ENCODE assay signal across 26 cellular contexts in genomic region chr12:109252799-109253198, GRCh38. TPM values are rescaled to one million over a fixed set of nuclear protein-coding genes. Genes with fewer than 3 reads are reported as not detected.
DNase-seq lines count a peak whose midpoint lies in the region; ATAC-seq, FAIRE-seq and TF ChIP-seq lines count a peak whose summit lies in the region.
"Had no signal": no experiment of that assay in that cellular context is flagged by ENCODE, and none has a peak within 500 bp of the region (broad histone marks: within the 10 kb centered on the region; RNA-seq: fewer than 3 reads in every experiment).

No MANE protein-coding gene starts in this region.

- no TSS peak for BruUV-seq in HepG2 (replicated peaks; lab: Mats Ljungman, UMichigan)

- H3K27ac ChIP-seq in HepG2 (ENCODE audit: extremely low read length, insufficient read depth, low read length) = no peak overlapping the region
- H3K27ac ChIP-seq in right lobe of liver = no peak overlapping the region
- no peak overlapping the region for H3K27ac ChIP-seq in WERI-Rb-1
- no peak overlapping the region for H3K27ac ChIP-seq in endodermal cell (ENCODE audit: low read depth, low read length)
- no peak overlapping the region for H3K27ac ChIP-seq in mesenchymal stem cell (ENCODE audit: low read length, poor library complexity, severe bottlenecking)
- H3K27ac ChIP-seq: 22Rv1, A549 had no signal

- H3K27me3 ChIP-seq in HepG2 (ENCODE audit: control insufficient read depth in 1 of 2, insufficient read depth in 2 of 2, low read length in 2 of 2) = no peaks in the 10 kb centered on the region
- H3K27me3 ChIP-seq in right lobe of liver = no peaks in the 10 kb centered on the region
- H3K27me3 ChIP-seq in WERI-Rb-1 (ENCODE audit: insufficient read depth, low read depth, severe bottlenecking) = no peaks in the 10 kb centered on the region
- H3K27me3 ChIP-seq in endodermal cell (ENCODE audit: control insufficient read depth, insufficient read depth, low read length, poor library complexity, severe bottlenecking) = no peaks in the 10 kb centered on the region
- H3K27me3 ChIP-seq in mesenchymal stem cell (ENCODE audit: control insufficient read depth in 1 of 2, insufficient read depth in 1 of 2, low read length in 2 of 2) = no peaks in the 10 kb centered on the region

- TF ChIP-seq EP300 in HepG2 (IDR thresholded peaks at IDR 0.05; ENCODE audit: low read depth in 2 of 2, low read length in 2 of 2) = no peak
- TF ChIP-seq EP300 in HepG2 (CRISPR knock-in tag; IDR thresholded peaks at IDR 0.05; ENCODE audit: borderline replicate concordance) = no peak

- 0 out of 5 replicates have a peak, but pooled peaks cover 0 to 1% of the 10 kb centered on the region in 2 experiments for H3K36me3 ChIP-seq in HepG2 (replicated peaks in 1 of 2; ENCODE audit: control insufficient read depth in 1 of 2, insufficient read depth in 2 of 2, low read length in 2 of 2)
- H3K36me3 ChIP-seq in right lobe of liver = peaks cover 0 to 86% (median 45%) of the 10 kb centered on the region in 4 donors
- H3K36me3 ChIP-seq in WERI-Rb-1 = no peaks in the 10 kb centered on the region
- H3K36me3 ChIP-seq in endodermal cell (ENCODE audit: control insufficient read depth, insufficient read depth, low read length) = no peaks in the 10 kb centered on the region
- peaks cover 0 to 21% of the 10 kb centered on the region in 2 experiments for H3K36me3 ChIP-seq in mesenchymal stem cell (ENCODE audit: control insufficient read depth in 1 of 2, insufficient read depth in 2 of 2, low read depth in 1 of 2, low read length in 2 of 2)

- peaks cover 12% of the 10 kb centered on the region for H3K9me3 Mint-ChIP-seq in endodermal cell

- H3K14ac ChIP-seq in mesenchymal stem cell (ENCODE audit: low read length in 2 of 2) = no peak overlapping the region

- no peak for FAIRE-seq in HepG2 (lab: Jason Lieb, UNC)
- FAIRE-seq: A549, GM12891, GM18507 had no signal

- ATAC-seq in HepG2 (no peak), right lobe of liver (no peak), HG03139 (IDR thresholded peaks at IDR 0.05; ENCODE audit: unreplicated experiment) (no peak)
- ATAC-seq: A549, GM23338, HCT116 had no signal

- H3K79me2 ChIP-seq in HepG2 (ENCODE audit: insufficient read depth, low read length) = no peaks in the 10 kb centered on the region

- H4K20me1 ChIP-seq in HepG2 (ENCODE audit: insufficient read depth, low read length) = no peaks in the 10 kb centered on the region

- H3K27me3 Mint-ChIP-seq in endodermal cell (ENCODE audit: insufficient read depth) = no peaks in the 10 kb centered on the region
- H3K27me3 Mint-ChIP-seq: CD4-positive, alpha-beta memory T cell had no signal

- DNase-seq in HepG2 (ENCODE audit: low spot score) = no peak
- DNase-seq in right lobe of liver = no peak
- peak; percentile 14 for DNase-seq in WERI-Rb-1
- DNase-seq in endodermal cell = no peak
- no peak for DNase-seq in occipital lobe (lab: John Stamatoyannopoulos, UW)
- no peak for DNase-seq in 8988T
- no peak for DNase-seq in mesenchymal stem cell
- DNase-seq: ACHN; C1 segment of cervical spinal cord; Calu3; CD4-positive, alpha-beta memory T cell; COR-L47; DMS53; DMS79 treated with DMSO at 0.1 percent for 48 hours; GF-D8; H9; HFFc6 had no signal

- no peak overlapping the region for H2BK120ac ChIP-seq in mesenchymal stem cell (ENCODE audit: low read depth, low read length)

- intact Hi-C loops in HepG2 (cut with micrococcal nuclease; ENCODE audit: unreplicated experiment) = no loop called here
- intact Hi-C loops in right lobe of liver (cut with DNase I) = no loop called here

- no peak for TF ChIP-seq RAD21 in HepG2 (CRISPR knock-in tag; IDR thresholded peaks at IDR 0.05)

- POLR2A ChIA-PET in HepG2 (lab: Yijun Ruan, JAX) = no interaction called here

- no peak overlapping the region for H4K8ac ChIP-seq in mesenchymal stem cell (ENCODE audit: low read length)

- no peaks in the 10 kb centered on the region for H3K4me1 Mint-ChIP-seq in endodermal cell
- H3K4me1 Mint-ChIP-seq: CD4-positive, alpha-beta memory T cell; GM23338; H9 had no signal

- no peak overlapping the region for H3K4me3 Mint-ChIP-seq in endodermal cell
- H3K4me3 Mint-ChIP-seq: CD4-positive, alpha-beta memory T cell; GM23338; H9; HFFc6 had no signal

- CTCF ChIA-PET in HepG2 (lab: Yijun Ruan, JAX; ENCODE audit: low intra/inter-chr PET ratio, low total read pairs) = no interaction called here

- H3K79me1 ChIP-seq in mesenchymal stem cell (replicated peaks; ENCODE audit: low read length, poor library complexity, severe bottlenecking) = no peaks in the 10 kb centered on the region

- H3K4me3 ChIP-seq in HepG2 (replicated peaks in 1 of 3; ENCODE audit: insufficient read depth in 1 of 3, low read depth in 2 of 3, low read length in 3 of 3) (no peak overlapping the region), right lobe of liver (no peak overlapping the region), WERI-Rb-1 (ENCODE audit: low read depth, low read length) (no peak overlapping the region), endodermal cell (ENCODE audit: low read length) (no peak overlapping the region), mesenchymal stem cell (ENCODE audit: insufficient read depth in 1 of 2, low read depth in 1 of 2, low read length in 2 of 2) (no peak overlapping the region)
- H3K4me3 ChIP-seq: A549, GM23338 had no signal

- no peak overlapping the region for H2BK12ac ChIP-seq in mesenchymal stem cell (ENCODE audit: low read length in 2 of 2)

- no peak overlapping the region for H2AFZ ChIP-seq in HepG2 (ENCODE audit: low read length)
- no peak overlapping the region for H2AFZ ChIP-seq in mesenchymal stem cell (ENCODE audit: low read depth, low read length)
- H2AFZ ChIP-seq: GM23338 had no signal

- WGBS in HepG2 (ENCODE audit: low lambda C conversion rate) = 95% methylated on average over 4 of the region's 4 CpGs
- 100% methylated on average over 2 of the region's 4 CpGs for WGBS in right lobe of liver (ENCODE audit: insufficient coverage, low coverage, low lambda C conversion rate, missing lambda C conversion rate)
- WGBS in endodermal cell (ENCODE audit: insufficient coverage in 1 of 2, insufficient read length in 1 of 2), 2 experiments = 69 to 93% methylated on average over 3 to 4 of the region's 4 CpGs
- 71% methylated on average over 4 of the region's 4 CpGs for WGBS in mesenchymal stem cell

- H3K9me3 ChIP-seq in HepG2 (ENCODE audit: low read length) (peaks cover 6% of the 10 kb centered on the region), right lobe of liver (no peaks in the 10 kb centered on the region), WERI-Rb-1 (ENCODE audit: severe bottlenecking) (peaks cover 8% of the 10 kb centered on the region), endodermal cell (ENCODE audit: control insufficient read depth, low read length) (peaks cover 7% of the 10 kb centered on the region), mesenchymal stem cell (ENCODE audit: control insufficient read depth, low read length) (peaks cover 15% of the 10 kb centered on the region)

- TF ChIP-seq POLR2A in HepG2 (IDR thresholded peaks at IDR 0.05; ENCODE audit: insufficient read depth in 1 of 2, low read depth in 2 of 2, low read length in 2 of 2) (no peak), right lobe of liver (IDR thresholded peaks at IDR 0.05) (no peak)

- H2BK5ac ChIP-seq in mesenchymal stem cell (ENCODE audit: low read depth, low read length, poor library complexity, severe bottlenecking) = no peak overlapping the region

- no peak overlapping the region for H2BK15ac ChIP-seq in mesenchymal stem cell (ENCODE audit: low read depth, poor library complexity, severe bottlenecking)

- H3K36me3 Mint-ChIP-seq in endodermal cell (ENCODE audit: low read depth) = peaks cover 5% of the 10 kb centered on the region

- H3K4ac ChIP-seq in mesenchymal stem cell (ENCODE audit: low read depth in 1 of 2, low read length in 2 of 2) = no peak overlapping the region

- TF ChIP-seq CTCF in HepG2 (CRISPR knock-in tag; IDR thresholded peaks at IDR 0.05) = 0 out of 2 replicates have a peak, but pooled peaks have one; percentile 6
- TF ChIP-seq CTCF in right lobe of liver (IDR thresholded peaks at IDR 0.05) = no peak
- TF ChIP-seq CTCF in WERI-Rb-1 (IDR thresholded peaks at IDR 0.05; ENCODE audit: low read depth, low read length) = peak; percentile 27; the same call in 1 of the 2 replicates
- peak; percentile 26 for TF ChIP-seq CTCF in endodermal cell (conservative IDR thresholded peaks at IDR 0.05)

- H2AK5ac ChIP-seq in mesenchymal stem cell (ENCODE audit: low read length, severe bottlenecking) = no peak overlapping the region

- no peak overlapping the region for H3K27ac Mint-ChIP-seq in endodermal cell
- H3K27ac Mint-ChIP-seq: CD4-positive, alpha-beta memory T cell; GM23338; H9; HFFc6 had no signal

- H3K9ac ChIP-seq in HepG2 (ENCODE audit: insufficient read depth, low read depth, low read length) = no peak overlapping the region
- H3K9ac ChIP-seq in endodermal cell (ENCODE audit: extremely low read depth, low read length, poor library complexity, severe bottlenecking) = no peak overlapping the region
- no peak overlapping the region for H3K9ac ChIP-seq in mesenchymal stem cell (ENCODE audit: low read length)

- H3K18ac ChIP-seq in mesenchymal stem cell (ENCODE audit: low read depth in 1 of 2, low read length in 2 of 2) = no peak overlapping the region

- H3K4me2 ChIP-seq in HepG2 (ENCODE audit: low read depth, low read length) (no peak overlapping the region), mesenchymal stem cell (ENCODE audit: low read length, poor library complexity, severe bottlenecking) (no peak overlapping the region)
- H3K4me2 ChIP-seq: A549, GM23338 had no signal

- H3K4me1 ChIP-seq in HepG2 (ENCODE audit: insufficient read depth, low read length) (peaks cover 18% of the 10 kb centered on the region), right lobe of liver (peaks cover 0 to 14% (median 6%) of the 10 kb centered on the region in 4 donors), endodermal cell (ENCODE audit: control insufficient read depth, insufficient read depth, low read length) (no peaks in the 10 kb centered on the region), mesenchymal stem cell (ENCODE audit: control insufficient read depth, insufficient read depth, low read depth, low read length) (no peaks in the 10 kb centered on the region)

- H4K91ac ChIP-seq in mesenchymal stem cell (ENCODE audit: low read length) = no peak overlapping the region

- no peak overlapping the region for H3K23ac ChIP-seq in mesenchymal stem cell (ENCODE audit: low read length in 2 of 2)

- in situ Hi-C loops in HepG2 (cut with HindIII; ENCODE audit: extremely low pct_ligation_motif_present, low pct_unique_long_range_greater_than_20kb) = no loop called here

RNA-seq across cellular contexts. Expression of gene FOXN4, which starts 56.3 kb away (rescaled TPM):
- total RNA-seq in HepG2 (2016; rRNA removed; fragmentation: Illumina TruSeq; extraction: Trizol) (0.11 and 0.13 TPM in 2 replicates), right lobe of liver (under 1 TPM in 4 of 6 experiments, not detected in 2; 0.06 to 0.86 (median 0.15) TPM), endodermal cell (under 1 TPM; 0.20 to 0.55 TPM), occipital lobe (0.16 TPM)
- total RNA-seq in HepG2 (2016; cell fraction: cytosol; rRNA removed; fragmentation: Illumina TruSeq; extraction: Trizol; ENCODE audit: low read depth) = not detected in 2 replicates
- total RNA-seq in HepG2 (2016; cell fraction: insoluble cytoplasmic fraction; rRNA removed; fragmentation: Illumina TruSeq; extraction: Trizol) = 0.04 and 0.12 TPM in 2 replicates
- total RNA-seq in HepG2 (2016; cell fraction: membrane; rRNA removed; fragmentation: Illumina TruSeq; extraction: Trizol) = 0.14 and 0.22 TPM in 2 replicates
- total RNA-seq in HepG2 (2016; cell fraction: nucleus; rRNA removed; fragmentation: Illumina TruSeq; extraction: Trizol) = not detected in 2 replicates
- not detected in 2 replicates for polyA plus RNA-seq in HepG2 (2011; rRNA removed)
- polyA plus RNA-seq in HepG2 (2011; cell fraction: cytosol; rRNA removed) = not detected in 2 replicates
- 0.13 TPM in 1 of 2 replicates, not detected in the other for polyA plus RNA-seq in HepG2 (2011; cell fraction: nucleus; rRNA removed)
- not detected in 2 replicates for polyA plus RNA-seq in HepG2 (2012)
- polyA plus RNA-seq in HepG2 (2016; cell fraction: cytosol; fragmentation: Illumina TruSeq; extraction: Trizol; ENCODE audit: low read depth) = 0.03 TPM in 1 of 2 replicates, not detected in the other
- 0.21 and 0.37 TPM in 2 replicates for polyA plus RNA-seq in HepG2 (2016; cell fraction: insoluble cytoplasmic fraction; fragmentation: Illumina TruSeq; extraction: Trizol; ENCODE audit: low read depth)
- polyA plus RNA-seq in HepG2 (2016; cell fraction: membrane; fragmentation: Illumina TruSeq; extraction: Trizol; ENCODE audit: low read depth) = 0.07 TPM in 2 replicates
- polyA plus RNA-seq in HepG2 (2016; cell fraction: nucleus; fragmentation: Illumina TruSeq; extraction: Trizol; ENCODE audit: insufficient read depth, low read depth) = 0.41 TPM in 1 of 2 replicates, not detected in the other
- polyA minus RNA-seq in HepG2 (2011; rRNA and poly(A)+ RNA removed; ENCODE audit: low replicate concordance) = 0.33 TPM in 1 of 2 replicates, not detected in the other
- not detected in 2 replicates for polyA minus RNA-seq in HepG2 (2011; cell fraction: cytosol; rRNA and poly(A)+ RNA removed)
- polyA minus RNA-seq in HepG2 (2011; cell fraction: nucleus; rRNA and poly(A)+ RNA removed) = not detected in 2 replicates
- 0.82 TPM for polyA plus RNA-seq in endodermal cell (2013, experiment 1 of 2)
- 0.99 TPM for polyA plus RNA-seq in endodermal cell (2013, experiment 2 of 2)
- polyA plus RNA-seq in mesenchymal stem cell (2013, experiment 1 of 2) = not detected
- not detected for polyA plus RNA-seq in mesenchymal stem cell (2013, experiment 2 of 2)
- total RNA-seq: Calu3; CD4-positive, alpha-beta memory T cell; H4; HFFc6 had no signal
- polyA plus RNA-seq: BJ; CD4-positive, alpha-beta memory T cell had no signal

Comparison
In these comparisons a context has a peak if more than half of its experiments do, and no peak if none do; other contexts are left out.
1. CTCF ChIP-seq: peak in HepG2 (single experiment), WERI-Rb-1 (single experiment) and endodermal cell (single experiment); none in right lobe of liver (0 of 4).